ENCODE assay signal across 24 cellular contexts in the genomic region with DNA sequence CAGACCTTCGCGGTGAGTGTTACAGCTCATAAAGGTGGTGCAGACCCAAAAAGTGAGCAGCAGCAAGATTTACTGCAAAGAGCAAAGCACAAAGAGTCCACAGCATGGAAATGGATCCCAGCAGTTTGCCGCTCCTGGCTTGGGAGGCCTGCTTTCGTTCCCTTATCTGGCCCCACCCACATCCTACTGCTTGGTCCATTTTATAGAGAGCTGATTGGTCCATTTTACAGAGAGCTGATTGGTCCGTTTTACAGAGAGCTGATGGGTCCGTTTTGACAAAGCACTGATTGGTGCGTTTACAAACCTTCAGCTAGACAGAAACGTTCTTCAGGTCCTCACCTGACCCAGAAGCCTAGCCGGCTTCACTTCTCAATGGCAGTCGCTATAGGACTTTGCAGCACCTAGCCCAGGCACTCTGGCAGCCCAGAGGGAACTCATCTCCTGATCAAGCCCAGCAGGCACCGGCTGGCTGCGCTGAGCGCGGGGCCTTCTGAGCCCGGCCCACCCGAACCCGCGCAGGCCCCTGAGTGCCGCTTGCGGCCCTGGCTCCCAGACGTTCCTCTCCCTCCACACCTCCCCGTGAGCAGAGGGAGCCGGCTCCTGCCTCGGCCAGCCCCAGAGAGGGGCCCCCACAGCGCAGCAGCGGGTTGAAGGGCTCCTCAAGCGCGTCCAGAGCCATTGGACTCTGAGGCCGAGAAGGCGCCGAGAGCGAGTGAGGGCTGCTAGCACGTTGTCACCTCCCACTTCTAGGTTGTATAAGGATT.
DNase-seq lines count a peak whose midpoint lies in the region; ATAC-seq, FAIRE-seq and TF ChIP-seq lines count a peak whose summit lies in the region.
"Had no signal": no experiment of that assay in that cellular context is flagged by ENCODE, and none has a peak within 500 bp of the region (broad histone marks: within the 10 kb centered on the region; RNA-seq: fewer than 3 reads in every experiment).

No MANE protein-coding gene starts in this region.

- H3K27ac ChIP-seq in kidney (ENCODE audit: low read depth in 2 of 2, low read length in 2 of 2) = no peak overlapping the region
- H3K27ac ChIP-seq in testis = no peak overlapping the region
- H3K27ac ChIP-seq in aorta (ENCODE audit: low read depth in 1 of 2, low read length in 2 of 2) = no peak overlapping the region
- H3K27ac ChIP-seq in Peyer's patch = no peak overlapping the region
- H3K27ac ChIP-seq: 22Rv1, BLaER1, C4-2B had no signal

- TF ChIP-seq CTCF in chondrocyte (IDR thresholded peaks at IDR 0.05) = no peak
- TF ChIP-seq CTCF in kidney (IDR thresholded peaks at IDR 0.05; ENCODE audit: borderline replicate concordance, extremely low read depth, insufficient read depth) = no peak
- no peak for TF ChIP-seq CTCF in testis (IDR thresholded peaks at IDR 0.05)
- no peak for TF ChIP-seq CTCF in D721Med (IDR thresholded peaks at IDR 0.05; ENCODE audit: insufficient read depth, missing control alignments)
- TF ChIP-seq CTCF in Peyer's patch (IDR thresholded peaks at IDR 0.05) = no peak

- H3K4me1 ChIP-seq in kidney (ENCODE audit: control insufficient read depth in 1 of 2, insufficient read depth in 1 of 2, low read depth in 1 of 2, low read length in 2 of 2) (peaks cover 0 to 2% of the 10 kb centered on the region in 2 donors), testis (no peaks in the 10 kb centered on the region), aorta (ENCODE audit: control insufficient read depth in 1 of 2, insufficient read depth in 2 of 2, low read length in 2 of 2) (peaks cover 0 to 6% of the 10 kb centered on the region in 2 donors), Peyer's patch (no peaks in the 10 kb centered on the region)
- H3K4me1 ChIP-seq: BLaER1, HAP-1 had no signal

- FAIRE-seq in kidney (lab: Jason Lieb, UNC) = no peak
- no peak for FAIRE-seq in D721Med (lab: Jason Lieb, UNC)
- FAIRE-seq: A204.1, GM12891, GM18507, H54 had no signal

- DNase-seq in DMS53 (lab: John Stamatoyannopoulos, UW) (peak; percentile 36), DMS53 treated with DMSO at 0.1 percent for 48 hours (lab: John Stamatoyannopoulos, UW; ENCODE audit: unreplicated experiment) (no peak), chondrocyte (ENCODE audit: low spot score) (peak; percentile 87), kidney (peak; percentile 68), testis (peak; percentile 65), D721Med (ENCODE audit: insufficient read length, low spot score) (no peak), aorta (no peak), Peyer's patch (no peak)
- DNase-seq: CD4-positive, CD25-positive, alpha-beta regulatory T cell; CD8-positive, alpha-beta memory T cell; DMS79; EL; GDM1; HFFc6 had no signal

- no peak overlapping the region for H3K27ac Mint-ChIP-seq in chondrocyte (ENCODE audit: unreplicated experiment)
- H3K27ac Mint-ChIP-seq: B cell; CD4-positive, CD25-positive, alpha-beta regulatory T cell; GM23338; HFFc6 had no signal

- H3K9ac ChIP-seq in kidney (ENCODE audit: low read length in 2 of 2) = no peak overlapping the region
- H3K9ac ChIP-seq: BLaER1 had no signal

- H3K4me3 ChIP-seq in kidney (ENCODE audit: low read length in 2 of 2) (no peak overlapping the region), testis (peak overlapping the region; percentile 38 to 42), aorta (ENCODE audit: low read length in 2 of 2) (no peak overlapping the region), Peyer's patch (no peak overlapping the region)
- H3K4me3 ChIP-seq: BLaER1, GM23338, HAP-1 had no signal

- no peak for ATAC-seq in aorta (ENCODE audit: low FRiP score)
- ATAC-seq: GM23338 had no signal

- intact Hi-C loops in kidney (cut with DNase I) = no loop called here
- intact Hi-C loops in testis (cut with DNase I; ENCODE audit: low total_unique reads) = no loop called here
- intact Hi-C loops in aorta (cut with DNase I) = loop anchor here in 1 of 2 donors (10.0 kb wide), 1 partner anchor 194 kb away; no protein-coding TSS in a partner anchor

- H3K9me3 Mint-ChIP-seq in chondrocyte (ENCODE audit: low read depth) = no peaks in the 10 kb centered on the region

- 71 to 79% methylated on average over 17 to 31 of the region's 33 CpGs for WGBS in testis, 2 donors
- WGBS in aorta, 2 donors = 96 to 98% methylated on average over 33 of the region's 33 CpGs

- no peaks in the 10 kb centered on the region for H3K36me3 Mint-ChIP-seq in chondrocyte (ENCODE audit: low read depth)
- H3K36me3 Mint-ChIP-seq: CD4-positive, CD25-positive, alpha-beta regulatory T cell; CD8-positive, alpha-beta memory T cell had no signal

- H3K27me3 Mint-ChIP-seq in chondrocyte (ENCODE audit: low read depth) = peaks cover 2% of the 10 kb centered on the region
- H3K27me3 Mint-ChIP-seq: B cell; CD4-positive, CD25-positive, alpha-beta regulatory T cell had no signal

- no peaks in the 10 kb centered on the region for H3K27me3 ChIP-seq in testis
- H3K27me3 ChIP-seq in aorta (ENCODE audit: control insufficient read depth in 1 of 2, insufficient read depth in 2 of 2, low read length in 1 of 2) = no peaks in the 10 kb centered on the region
- no peaks in the 10 kb centered on the region for H3K27me3 ChIP-seq in Peyer's patch
- H3K27me3 ChIP-seq: BLaER1 had no signal

- no peaks in the 10 kb centered on the region for H3K4me1 Mint-ChIP-seq in chondrocyte (ENCODE audit: low read depth)
- H3K4me1 Mint-ChIP-seq: B cell; CD4-positive, CD25-positive, alpha-beta regulatory T cell; CD8-positive, alpha-beta memory T cell had no signal

- no peak overlapping the region for H3K4me3 Mint-ChIP-seq in chondrocyte (ENCODE audit: unreplicated experiment)
- H3K4me3 Mint-ChIP-seq: B cell; CD4-positive, CD25-positive, alpha-beta regulatory T cell; CD8-positive, alpha-beta memory T cell; GM23338; HFFc6 had no signal

- TF ChIP-seq POLR2A in testis (IDR thresholded peaks at IDR 0.05) (no peak), Peyer's patch (IDR thresholded peaks at IDR 0.05) (no peak)

- H3K36me3 ChIP-seq in kidney (ENCODE audit: control insufficient read depth in 1 of 2, insufficient read depth in 2 of 2, low read length in 2 of 2) = no peaks in the 10 kb centered on the region
- no peaks in the 10 kb centered on the region for H3K36me3 ChIP-seq in testis (ENCODE audit: low read depth, missing control alignments)
- peaks cover 0 to 2% of the 10 kb centered on the region in 2 donors for H3K36me3 ChIP-seq in aorta (ENCODE audit: control insufficient read depth in 1 of 2, insufficient read depth in 2 of 2, low read length in 1 of 2)
- H3K36me3 ChIP-seq in Peyer's patch = no peaks in the 10 kb centered on the region
- H3K36me3 ChIP-seq: BLaER1, HAP-1 had no signal

- H3K9me3 ChIP-seq in kidney (ENCODE audit: control insufficient read depth in 1 of 2, low read length in 2 of 2) (no peaks in the 10 kb centered on the region), testis (no peaks in the 10 kb centered on the region), aorta (ENCODE audit: control insufficient read depth, low read length) (no peaks in the 10 kb centered on the region), Peyer's patch (no peaks in the 10 kb centered on the region)
- H3K9me3 ChIP-seq: BLaER1, HAP-1 had no signal

Comparison
In these comparisons a context has a peak if more than half of its experiments do, and no peak if none do; other contexts are left out.
1. DNase-seq: peak in DMS53 (single experiment), chondrocyte (single experiment), kidney (single experiment) and testis (single experiment); none in DMS53 treated with DMSO at 0.1 percent for 48 hours (single experiment), D721Med (single experiment), aorta (0 of 2) and Peyer's patch (0 of 3).
2. H3K4me3 ChIP-seq: peak in testis (2 of 2); none in kidney (0 of 2), aorta (0 of 2) and Peyer's patch (0 of 4).